ENCODE assay signal across 1 cellular context in the genomic region with DNA sequence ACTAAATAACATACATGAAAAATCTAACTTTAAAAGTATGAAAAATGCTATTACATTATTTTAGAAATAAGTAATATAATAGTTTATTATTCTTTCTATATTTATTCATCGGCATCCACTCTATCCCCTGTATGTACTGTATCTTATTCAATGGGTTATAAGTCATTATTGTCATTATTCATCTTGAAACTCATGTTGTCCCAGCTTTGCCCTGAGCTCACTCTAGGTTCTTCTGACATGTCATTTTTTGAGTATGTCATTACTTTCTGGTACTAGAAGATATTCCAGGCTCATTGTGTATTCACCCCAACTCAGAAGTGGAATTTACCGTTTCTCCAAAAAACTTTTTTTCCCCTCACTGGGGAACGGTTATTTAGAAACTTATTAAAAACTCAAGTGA.
TF ChIP-seq lines count a peak whose summit lies in the region.

No MANE protein-coding gene starts in this region.

TF ChIP-seq in GM12878, 131 proteins besides CTCF, POLR2A, EP300 and RAD21:
- peak; percentile 83 for TF ChIP-seq JUNB (IDR thresholded peaks at IDR 0.05)
- TF ChIP-seq, protein P1, sequence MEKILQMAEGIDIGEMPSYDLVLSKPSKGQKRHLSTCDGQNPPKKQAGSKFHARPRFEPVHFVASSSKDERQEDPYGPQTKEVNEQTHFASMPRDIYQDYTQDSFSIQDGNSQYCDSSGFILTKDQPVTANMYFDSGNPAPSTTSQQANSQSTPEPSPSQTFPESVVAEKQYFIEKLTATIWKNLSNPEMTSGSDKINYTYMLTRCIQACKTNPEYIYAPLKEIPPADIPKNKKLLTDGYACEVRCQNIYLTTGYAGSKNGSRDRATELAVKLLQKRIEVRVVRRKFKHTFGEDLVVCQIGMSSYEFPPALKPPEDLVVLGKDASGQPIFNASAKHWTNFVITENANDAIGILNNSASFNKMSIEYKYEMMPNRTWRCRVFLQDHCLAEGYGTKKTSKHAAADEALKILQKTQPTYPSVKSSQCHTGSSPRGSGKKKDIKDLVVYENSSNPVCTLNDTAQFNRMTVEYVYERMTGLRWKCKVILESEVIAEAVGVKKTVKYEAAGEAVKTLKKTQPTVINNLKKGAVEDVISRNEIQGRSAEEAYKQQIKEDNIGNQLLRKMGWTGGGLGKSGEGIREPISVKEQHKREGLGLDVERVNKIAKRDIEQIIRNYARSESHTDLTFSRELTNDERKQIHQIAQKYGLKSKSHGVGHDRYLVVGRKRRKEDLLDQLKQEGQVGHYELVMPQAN (conservative IDR thresholded peaks at IDR 0.05), result no peak
- TF ChIP-seq MEF2A (IDR thresholded peaks at IDR 0.05; ENCODE audit: insufficient read depth, low read depth, low read length), result no peak
- peak; percentile 59; the same call in 1 of the 2 replicates for TF ChIP-seq NFIC (IDR thresholded peaks at IDR 0.05; ENCODE audit: low read depth, low read length)
- TF ChIP-seq, protein P2, sequence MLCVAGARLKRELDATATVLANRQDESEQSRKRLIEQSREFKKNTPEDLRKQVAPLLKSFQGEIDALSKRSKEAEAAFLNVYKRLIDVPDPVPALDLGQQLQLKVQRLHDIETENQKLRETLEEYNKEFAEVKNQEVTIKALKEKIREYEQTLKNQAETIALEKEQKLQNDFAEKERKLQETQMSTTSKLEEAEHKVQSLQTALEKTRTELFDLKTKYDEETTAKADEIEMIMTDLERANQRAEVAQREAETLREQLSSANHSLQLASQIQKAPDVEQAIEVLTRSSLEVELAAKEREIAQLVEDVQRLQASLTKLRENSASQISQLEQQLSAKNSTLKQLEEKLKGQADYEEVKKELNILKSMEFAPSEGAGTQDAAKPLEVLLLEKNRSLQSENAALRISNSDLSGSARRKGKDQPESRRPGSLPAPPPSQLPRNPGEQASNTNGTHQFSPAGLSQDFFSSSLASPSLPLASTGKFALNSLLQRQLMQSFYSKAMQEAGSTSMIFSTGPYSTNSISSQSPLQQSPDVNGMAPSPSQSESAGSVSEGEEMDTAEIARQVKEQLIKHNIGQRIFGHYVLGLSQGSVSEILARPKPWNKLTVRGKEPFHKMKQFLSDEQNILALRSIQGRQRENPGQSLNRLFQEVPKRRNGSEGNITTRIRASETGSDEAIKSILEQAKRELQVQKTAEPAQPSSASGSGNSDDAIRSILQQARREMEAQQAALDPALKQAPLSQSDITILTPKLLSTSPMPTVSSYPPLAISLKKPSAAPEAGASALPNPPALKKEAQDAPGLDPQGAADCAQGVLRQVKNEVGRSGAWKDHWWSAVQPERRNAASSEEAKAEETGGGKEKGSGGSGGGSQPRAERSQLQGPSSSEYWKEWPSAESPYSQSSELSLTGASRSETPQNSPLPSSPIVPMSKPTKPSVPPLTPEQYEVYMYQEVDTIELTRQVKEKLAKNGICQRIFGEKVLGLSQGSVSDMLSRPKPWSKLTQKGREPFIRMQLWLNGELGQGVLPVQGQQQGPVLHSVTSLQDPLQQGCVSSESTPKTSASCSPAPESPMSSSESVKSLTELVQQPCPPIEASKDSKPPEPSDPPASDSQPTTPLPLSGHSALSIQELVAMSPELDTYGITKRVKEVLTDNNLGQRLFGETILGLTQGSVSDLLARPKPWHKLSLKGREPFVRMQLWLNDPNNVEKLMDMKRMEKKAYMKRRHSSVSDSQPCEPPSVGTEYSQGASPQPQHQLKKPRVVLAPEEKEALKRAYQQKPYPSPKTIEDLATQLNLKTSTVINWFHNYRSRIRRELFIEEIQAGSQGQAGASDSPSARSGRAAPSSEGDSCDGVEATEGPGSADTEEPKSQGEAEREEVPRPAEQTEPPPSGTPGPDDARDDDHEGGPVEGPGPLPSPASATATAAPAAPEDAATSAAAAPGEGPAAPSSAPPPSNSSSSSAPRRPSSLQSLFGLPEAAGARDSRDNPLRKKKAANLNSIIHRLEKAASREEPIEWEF (IDR thresholded peaks at IDR 0.05; ENCODE audit: insufficient replicate concordance, low read depth, low read length), result no peak
- no peak for TF ChIP-seq RELA (IDR thresholded peaks at IDR 0.05; ENCODE audit: borderline replicate concordance, partially characterized antibody)
- no peak for TF ChIP-seq ZNF24 (IDR thresholded peaks at IDR 0.05)
- TF ChIP-seq TCF7 (IDR thresholded peaks at IDR 0.05; ENCODE audit: borderline replicate concordance), result no peak
- no peak for TF ChIP-seq POLR2AphosphoS2 (IDR thresholded peaks at IDR 0.05; ENCODE audit: low read depth, low read length)
- no peak for TF ChIP-seq CHD1 (IDR thresholded peaks at IDR 0.05; ENCODE audit: low read depth, low read length)
- peak; percentile 77 for TF ChIP-seq CREB1 (IDR thresholded peaks at IDR 0.05; ENCODE audit: low read depth)
- no peak for TF ChIP-seq ZZZ3 (IDR thresholded peaks at IDR 0.05; ENCODE audit: control insufficient read depth, insufficient read length, low read depth)
- TF ChIP-seq CREM (IDR thresholded peaks at IDR 0.05; ENCODE audit: low read depth), result peak; percentile 25; the same call in 1 of the 2 replicates
